ENCODE assay signal across 1 cellular context in the genomic region with DNA sequence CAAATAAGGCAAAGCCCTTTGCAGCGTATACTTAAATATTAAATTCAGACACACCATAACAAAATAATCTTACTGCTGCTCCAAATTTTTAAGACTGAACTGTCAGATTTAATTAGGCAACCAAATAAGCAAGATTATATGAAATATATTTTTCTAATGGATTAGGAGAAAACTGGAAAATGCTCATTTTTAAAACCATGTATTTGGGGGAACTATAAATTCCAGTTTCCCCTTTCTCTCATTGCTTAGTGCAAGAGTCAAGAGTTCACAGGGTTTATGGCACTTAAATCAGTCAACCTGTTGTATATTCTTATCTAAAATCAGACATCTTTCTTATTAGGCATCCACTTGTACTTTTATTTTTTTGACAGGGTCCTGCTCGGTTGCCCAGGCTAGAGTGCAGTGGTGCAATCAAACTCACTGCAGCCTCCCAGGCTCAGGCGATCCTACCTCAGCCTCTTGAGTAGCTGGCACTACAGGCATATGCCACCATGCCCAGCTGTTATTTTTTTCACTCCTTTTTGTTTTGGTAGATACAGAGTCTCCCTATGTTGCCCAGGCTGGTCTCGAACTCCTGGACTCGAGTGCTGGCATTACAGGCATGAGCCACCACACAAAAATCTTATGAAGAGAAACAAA.
TF ChIP-seq lines count a peak whose summit lies in the region.

No MANE protein-coding gene starts in this region.

TF ChIP-seq in GM23338, 12 proteins besides CTCF, POLR2A, EP300 and RAD21 (continued from another document):
- TF ChIP-seq ZNF462 (CRISPR knock-in tag; IDR thresholded peaks at IDR 0.05) (no peak), EZH2phosphoT487 (IDR thresholded peaks at IDR 0.05; ENCODE audit: unreplicated experiment) (no peak), JUNB (IDR thresholded peaks at IDR 0.05; ENCODE audit: unreplicated experiment) (no peak), NANOG (IDR thresholded peaks at IDR 0.05; ENCODE audit: borderline replicate concordance) (no peak), STAT1 (IDR thresholded peaks at IDR 0.05; ENCODE audit: unreplicated experiment) (no peak), EZH2 (IDR thresholded peaks at IDR 0.05; ENCODE audit: low read depth, unreplicated experiment) (no peak), POLR2AphosphoS5 (IDR thresholded peaks at IDR 0.05; ENCODE audit: low read depth) (no peak)
- TF ChIP-seq, protein P1, sequence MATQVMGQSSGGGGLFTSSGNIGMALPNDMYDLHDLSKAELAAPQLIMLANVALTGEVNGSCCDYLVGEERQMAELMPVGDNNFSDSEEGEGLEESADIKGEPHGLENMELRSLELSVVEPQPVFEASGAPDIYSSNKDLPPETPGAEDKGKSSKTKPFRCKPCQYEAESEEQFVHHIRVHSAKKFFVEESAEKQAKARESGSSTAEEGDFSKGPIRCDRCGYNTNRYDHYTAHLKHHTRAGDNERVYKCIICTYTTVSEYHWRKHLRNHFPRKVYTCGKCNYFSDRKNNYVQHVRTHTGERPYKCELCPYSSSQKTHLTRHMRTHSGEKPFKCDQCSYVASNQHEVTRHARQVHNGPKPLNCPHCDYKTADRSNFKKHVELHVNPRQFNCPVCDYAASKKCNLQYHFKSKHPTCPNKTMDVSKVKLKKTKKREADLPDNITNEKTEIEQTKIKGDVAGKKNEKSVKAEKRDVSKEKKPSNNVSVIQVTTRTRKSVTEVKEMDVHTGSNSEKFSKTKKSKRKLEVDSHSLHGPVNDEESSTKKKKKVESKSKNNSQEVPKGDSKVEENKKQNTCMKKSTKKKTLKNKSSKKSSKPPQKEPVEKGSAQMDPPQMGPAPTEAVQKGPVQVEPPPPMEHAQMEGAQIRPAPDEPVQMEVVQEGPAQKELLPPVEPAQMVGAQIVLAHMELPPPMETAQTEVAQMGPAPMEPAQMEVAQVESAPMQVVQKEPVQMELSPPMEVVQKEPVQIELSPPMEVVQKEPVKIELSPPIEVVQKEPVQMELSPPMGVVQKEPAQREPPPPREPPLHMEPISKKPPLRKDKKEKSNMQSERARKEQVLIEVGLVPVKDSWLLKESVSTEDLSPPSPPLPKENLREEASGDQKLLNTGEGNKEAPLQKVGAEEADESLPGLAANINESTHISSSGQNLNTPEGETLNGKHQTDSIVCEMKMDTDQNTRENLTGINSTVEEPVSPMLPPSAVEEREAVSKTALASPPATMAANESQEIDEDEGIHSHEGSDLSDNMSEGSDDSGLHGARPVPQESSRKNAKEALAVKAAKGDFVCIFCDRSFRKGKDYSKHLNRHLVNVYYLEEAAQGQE (IDR thresholded peaks at IDR 0.05; ENCODE audit: unreplicated experiment), result no peak
